Comparison of ENCODE assay signal across 29 cellular contexts in genomic region chr5:109315245-109315644, GRCh38.
"Had no signal": no experiment of that assay in that cellular context is flagged by ENCODE, and none has a peak within 500 bp of the region (broad histone marks: within the 10 kb centered on the region; RNA-seq: fewer than 3 reads in every experiment).

No MANE protein-coding gene starts in this region.

- H3K4me1 ChIP-seq: breast epithelium had no signal

- H3K36me3 ChIP-seq: breast epithelium had no signal

- H3K27ac ChIP-seq: breast epithelium, SK-N-MC had no signal

- H3K27me3 ChIP-seq: breast epithelium had no signal

- H3K27me3 Mint-ChIP-seq: activated CD4-positive, alpha-beta memory T cell treated with anti-CD3 and anti-CD28 coated beads, Interleukin-2, amount 10 ng/mL, durations not matched to agents 7 days and 5 days; activated CD4-positive, alpha-beta T cell treated with anti-CD3 and anti-CD28 coated beads for 36 hours; activated naive CD8-positive, alpha-beta T cell treated with anti-CD3 and anti-CD28 coated beads, Interleukin-2, amount 10 ng/mL, durations not matched to agents 7 days and 5 days; activated T-helper 17 cell treated with anti-CD3 and anti-CD28 coated beads, Interleukin-2, amount 50 U/mL, for 72 hours; T-cell had no signal

- FAIRE-seq: TTC549 had no signal

- H3K36me3 Mint-ChIP-seq: activated naive CD8-positive, alpha-beta T cell treated with anti-CD3 and anti-CD28 coated beads, Interleukin-2, amount 10 ng/mL, durations not matched to agents 7 days and 5 days had no signal

- H3K9me3 ChIP-seq: breast epithelium had no signal

- H3K4me1 Mint-ChIP-seq: activated CD4-positive, alpha-beta memory T cell treated with anti-CD3 and anti-CD28 coated beads, Interleukin-2, amount 10 ng/mL, durations not matched to agents 7 days and 5 days; activated CD4-positive, alpha-beta T cell treated with anti-CD3 and anti-CD28 coated beads for 36 hours; activated naive CD8-positive, alpha-beta T cell treated with anti-CD3 and anti-CD28 coated beads, Interleukin-2, amount 10 ng/mL, durations not matched to agents 7 days and 5 days; activated T-helper 17 cell treated with anti-CD3 and anti-CD28 coated beads, Interleukin-2, amount 50 U/mL, for 72 hours; T-cell had no signal

- H3K27ac Mint-ChIP-seq: activated CD4-positive, alpha-beta memory T cell treated with anti-CD3 and anti-CD28 coated beads, Interleukin-2, amount 10 ng/mL, durations not matched to agents 7 days and 5 days; activated CD4-positive, alpha-beta T cell treated with anti-CD3 and anti-CD28 coated beads for 36 hours; activated naive CD4-positive, alpha-beta T cell treated with anti-CD3 and anti-CD28 coated beads for 36 hours; activated naive CD8-positive, alpha-beta T cell treated with anti-CD3 and anti-CD28 coated beads, Interleukin-2, amount 10 ng/mL, durations not matched to agents 7 days and 5 days; activated T-helper 17 cell treated with anti-CD3 and anti-CD28 coated beads, Interleukin-2, amount 50 U/mL, for 72 hours; T-cell had no signal

- H3K9me3 Mint-ChIP-seq: activated CD4-positive, alpha-beta memory T cell treated with anti-CD3 and anti-CD28 coated beads, Interleukin-2, amount 10 ng/mL, durations not matched to agents 7 days and 5 days; activated naive CD4-positive, alpha-beta T cell treated with anti-CD3 and anti-CD28 coated beads for 36 hours had no signal

- H3K4me3 Mint-ChIP-seq: activated CD4-positive, alpha-beta memory T cell treated with anti-CD3 and anti-CD28 coated beads, Interleukin-2, amount 10 ng/mL, durations not matched to agents 7 days and 5 days; activated CD4-positive, alpha-beta T cell treated with anti-CD3 and anti-CD28 coated beads for 36 hours; activated naive CD4-positive, alpha-beta T cell treated with anti-CD3 and anti-CD28 coated beads for 36 hours; activated naive CD8-positive, alpha-beta T cell treated with anti-CD3 and anti-CD28 coated beads, Interleukin-2, amount 10 ng/mL, durations not matched to agents 7 days and 5 days; activated T-helper 17 cell treated with anti-CD3 and anti-CD28 coated beads, Interleukin-2, amount 50 U/mL, for 72 hours; T-cell had no signal

- ATAC-seq: activated CD4-positive, alpha-beta T cell treated with anti-CD3 and anti-CD28 coated beads for 36 hours; activated T-helper 17 cell treated with anti-CD3 and anti-CD28 coated beads, Interleukin-2, amount 50 U/mL, for 72 hours; Panc1; Right ventricle myocardium inferior; T-cell had no signal

- DNase-seq: activated CD4-positive, alpha-beta memory T cell treated with anti-CD3 and anti-CD28 coated beads, Interleukin-2, amount 10 ng/mL, durations not matched to agents 7 days and 5 days; activated CD4-positive, alpha-beta T cell treated with anti-CD3 and anti-CD28 coated beads for 36 hours; activated CD4-positive, alpha-beta T cell treated with anti-CD3 and anti-CD28 coated beads, Interleukin-2, amount 50 U/mL, for 1 hour; activated gamma-delta T cell; activated naive CD4-positive, alpha-beta T cell treated with anti-CD3 and anti-CD28 coated beads for 36 hours; activated naive CD8-positive, alpha-beta T cell treated with anti-CD3 and anti-CD28 coated beads, Interleukin-2, amount 10 ng/mL, durations not matched to agents 7 days and 5 days; activated T-cell treated with anti-CD3 and anti-CD28 coated beads for 4 hours; activated T-cell treated with anti-CD3 and anti-CD28 coated beads, Interleukin-2, amount 50 U/mL, for 48 hours; aorta; caudate nucleus; KG1; NCI-H1092; NCI-H1417; NCI-H1930; NCI-H345; NCI-H510A; NCI-H69; NK-92 treated with Interleukin-12 subunit alpha and Interleukin-12 subunit beta, amount 100 ng/mL, for 24 hours; OCI-M1; RPMI8226; T-cell; T-helper 2 cell; T1000 had no signal

- H3K4me3 ChIP-seq: breast epithelium, SK-N-MC had no signal
